In genomic region chr1:59146651-59147358, GRCh38 we compare ENCODE assay signal across 8 cellular contexts.
A peak's percentile ranks its signal among the peaks of the same experiment; 100 is the strongest.
DNase-seq lines count a peak whose midpoint lies in the region; ATAC-seq and TF ChIP-seq lines count a peak whose summit lies in the region.

No MANE protein-coding gene starts in this region.

- H3K27me3 ChIP-seq in dorsolateral prefrontal cortex (peaks cover 0 to 20% (median 0%) of the 10 kb centered on the region in 45 donors), lung (ENCODE audit: control insufficient read depth, insufficient read depth) (no peaks in the 10 kb centered on the region)

- peak overlapping the region; percentile 25 to 70 (median 55) for H3K4me3 ChIP-seq in dorsolateral prefrontal cortex
- H3K4me3 ChIP-seq in lung: peak overlapping the region; percentile 43

- peak; percentile 67 for DNase-seq in A172 (ENCODE audit: low spot score)
- DNase-seq in activated CD4-positive, alpha-beta T cell treated with anti-CD3 and anti-CD28 coated beads for 4 hours: peak; percentile 30 to 35
- peak in 3 of 10 donors; percentile 35 to 54 (median 40) for DNase-seq in dorsolateral prefrontal cortex
- peak; percentile 29 for DNase-seq in lung (ENCODE audit: low spot score)
- peak; percentile 26 to 55 for DNase-seq in stimulated activated CD8-positive, alpha-beta memory T cell treated with anti-CD3 and anti-CD28 coated beads, Interleukin-15, amount 100 ng/mL, for 48 hours (ENCODE audit: low read depth in 2 of 2)
- DNase-seq in NCI-H82 treated with DMSO at 0.1 percent for 48 hours (lab: John Stamatoyannopoulos, UW; ENCODE audit: unreplicated experiment): no peak

- ATAC-seq in GM19035 (IDR thresholded peaks at IDR 0.05; ENCODE audit: unreplicated experiment): peak; percentile 62
- ATAC-seq in HG03280 (IDR thresholded peaks at IDR 0.05; ENCODE audit: unreplicated experiment): peak; percentile 59
- no peak for ATAC-seq in lung (ENCODE audit: insufficient read depth, low FRiP score)

- intact Hi-C loops in dorsolateral prefrontal cortex (cut with DNase I): loop anchor here in 1 of 2 donors (10.0 kb wide), 1 partner anchor 362 kb away; the partner anchor contains the start of gene JUN

- TF ChIP-seq CTCF in dorsolateral prefrontal cortex (IDR thresholded peaks at IDR 0.05 in 54 of 56, conservative IDR thresholded peaks at IDR 0.05 in 2 of 56; ENCODE audit: low read depth in 1 of 56, partially characterized antibody in 56 of 56): peak in 10 of 56 donors; percentile 11 to 30 (median 18)
- no peak for TF ChIP-seq CTCF in lung (IDR thresholded peaks at IDR 0.05; ENCODE audit: control extremely low read depth, extremely low read depth)

- no peaks in the 10 kb centered on the region for H3K36me3 ChIP-seq in lung (ENCODE audit: control insufficient read depth in 2 of 2, insufficient read depth in 2 of 2, low read length in 2 of 2)

- peaks cover 6 to 17% of the 10 kb centered on the region in 2 donors for H3K4me1 ChIP-seq in lung (ENCODE audit: control insufficient read depth in 2 of 2, insufficient read depth in 2 of 2, low read length in 2 of 2)

- H3K9me3 ChIP-seq in lung (ENCODE audit: control insufficient read depth in 2 of 2, insufficient read depth in 1 of 2, low read length in 1 of 2): no peaks in the 10 kb centered on the region

- WGBS in lung, 2 donors: 4 to 5% methylated on average over 51 to 52 of the region's 52 CpGs

- peak overlapping the region in 22 of 59 donors; percentile 1 to 80 (median 46) for H3K27ac ChIP-seq in dorsolateral prefrontal cortex
- peak overlapping the region; percentile 69 to 80 for H3K27ac ChIP-seq in lung (ENCODE audit: low read depth in 1 of 2, low read length in 1 of 2)
